8 cellular contexts compared by ENCODE assay signal in the genomic region with DNA sequence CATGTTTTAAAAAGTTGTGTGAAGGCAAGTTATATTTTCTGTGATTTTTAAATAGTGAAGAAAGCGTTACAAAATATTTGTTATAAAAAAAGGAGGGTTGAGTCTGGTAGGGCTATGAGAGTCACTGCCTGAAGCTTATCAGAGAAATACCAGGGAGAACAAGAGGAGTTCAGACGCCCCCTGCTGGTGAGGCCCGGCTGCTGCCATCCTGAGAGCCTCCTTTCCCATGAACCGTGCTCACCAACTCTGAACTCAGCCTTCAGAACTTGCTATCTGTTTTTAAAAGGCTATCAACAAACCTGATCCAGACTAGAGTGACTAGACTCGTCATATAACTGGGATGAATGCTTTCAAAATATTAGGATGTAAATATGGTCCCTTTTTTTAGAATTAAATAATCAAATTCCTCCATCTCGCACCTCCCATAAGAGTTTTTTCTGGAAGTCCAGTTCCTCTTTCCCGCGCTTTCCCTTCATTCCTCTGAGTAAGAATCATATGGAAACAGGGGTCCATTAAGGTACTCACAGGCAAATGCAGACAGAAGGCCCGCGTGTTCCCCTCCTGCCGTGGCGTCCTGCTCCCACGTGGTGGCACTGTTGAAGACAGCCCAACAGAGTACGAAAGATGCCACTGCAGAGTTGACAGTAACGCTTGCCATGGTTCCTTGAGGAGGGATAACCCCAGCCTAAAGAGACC. TPM values are rescaled to one million over a fixed set of nuclear protein-coding genes. Genes with fewer than 3 reads are reported as not detected.
A peak's percentile ranks its signal among the peaks of the same experiment; 100 is the strongest.
DNase-seq lines count a peak whose midpoint lies in the region; ATAC-seq and TF ChIP-seq lines count a peak whose summit lies in the region.

No MANE protein-coding gene starts in this region.

- POLR2A ChIA-PET in T-cell (lab: Charles Lee) = no interaction called here

- no peaks in the 10 kb centered on the region for H3K36me3 Mint-ChIP-seq in T-cell

- peaks cover 4 to 9% (median 6%) of the 10 kb centered on the region in 3 donors for H3K4me1 Mint-ChIP-seq in T-cell

- CTCF ChIA-PET in T-cell (lab: Charles Lee) = interaction anchor here (1.0 kb wide), 2 partner anchors 14 to 409 kb away, joined by 3 to 4 read pairs; no protein-coding TSS in a partner anchor

- ATAC-seq in HG02623 (IDR thresholded peaks at IDR 0.05; ENCODE audit: unreplicated experiment) (peak; percentile 77), T-cell (replicated peaks in 1 of 4) (peak; percentile 55 to 73 (median 70)), right cardiac atrium (peak; percentile 92), sciatic nerve (peak; percentile 83), HG02763 (IDR thresholded peaks at IDR 0.05; ENCODE audit: unreplicated experiment) (no peak)

- intact Hi-C loops in right cardiac atrium (cut with DNase I) = loop anchor here in 1 of 4 donors (10.0 kb wide), 1 partner anchor 123 kb away; no protein-coding TSS in a partner anchor
- intact Hi-C loops in sciatic nerve (cut with DNase I) = no loop called here

- DNase-seq in NCI-H1436 treated with DMSO at 0.1 percent for 48 hours (lab: John Stamatoyannopoulos, UW) = peak; percentile 14
- peak in 33 of 34 experiments; percentile 9 to 68 (median 48) for DNase-seq in T-cell
- DNase-seq in amniotic stem cell (lab: John Stamatoyannopoulos, UW) = peak; percentile 24
- DNase-seq in right cardiac atrium = peak; percentile 81 to 94 (median 90)
- DNase-seq in sciatic nerve (ENCODE audit: low spot score) = peak; percentile 92

- no peak overlapping the region for H3K27ac ChIP-seq in right cardiac atrium (ENCODE audit: low read length)

- peaks cover 4% of the 10 kb centered on the region for H3K4me1 ChIP-seq in right cardiac atrium (ENCODE audit: control insufficient read depth, insufficient read depth, low read length)

- H3K9me3 ChIP-seq in right cardiac atrium (ENCODE audit: control insufficient read depth, low read length) = no peaks in the 10 kb centered on the region

- H3K9me3 Mint-ChIP-seq in T-cell = no peaks in the 10 kb centered on the region

- H3K4me3 ChIP-seq in GM12875 (ENCODE audit: low read depth, low read length) (no peak overlapping the region), right cardiac atrium (ENCODE audit: low read length) (no peak overlapping the region)

- no peaks in the 10 kb centered on the region for H3K27me3 ChIP-seq in right cardiac atrium (ENCODE audit: control insufficient read depth, insufficient read depth)

- peaks cover 0 to 1% of the 10 kb centered on the region in 2 donors for H3K27me3 Mint-ChIP-seq in T-cell

- no peak overlapping the region for H3K27ac Mint-ChIP-seq in T-cell

- peak; percentile 97 for TF ChIP-seq CTCF in GM12875 (IDR thresholded peaks at IDR 0.05; ENCODE audit: borderline replicate concordance, insufficient read depth, low read depth, low read length)

- peak overlapping the region in 1 of 3 donors; percentile 50 for H3K4me3 Mint-ChIP-seq in T-cell

- WGBS in right cardiac atrium = 19% methylated on average over 15 of the region's 15 CpGs

RNA-seq across cellular contexts. Expression of a gene that starts 26.2 kb away (rescaled TPM):
- total RNA-seq in T-cell (1 to 10 TPM; 3.7 to 7.2 (median 4.9) TPM), right cardiac atrium (10 to 100 TPM; 13.6 to 20.7 (median 18.8) TPM), sciatic nerve (70.3 TPM)
- 2.4 TPM for polyA plus RNA-seq in right cardiac atrium

Comparison
In these comparisons a context has a peak if more than half of its experiments do, and no peak if none do; other contexts are left out.
1. DNase-seq: peak in every context shown above with its lines; median percentile 92 in sciatic nerve; 90 in right cardiac atrium; 48 in T-cell; 24 in amniotic stem cell; 14 in NCI-H1436 treated with DMSO at 0.1 percent for 48 hours.